In the genomic region with DNA sequence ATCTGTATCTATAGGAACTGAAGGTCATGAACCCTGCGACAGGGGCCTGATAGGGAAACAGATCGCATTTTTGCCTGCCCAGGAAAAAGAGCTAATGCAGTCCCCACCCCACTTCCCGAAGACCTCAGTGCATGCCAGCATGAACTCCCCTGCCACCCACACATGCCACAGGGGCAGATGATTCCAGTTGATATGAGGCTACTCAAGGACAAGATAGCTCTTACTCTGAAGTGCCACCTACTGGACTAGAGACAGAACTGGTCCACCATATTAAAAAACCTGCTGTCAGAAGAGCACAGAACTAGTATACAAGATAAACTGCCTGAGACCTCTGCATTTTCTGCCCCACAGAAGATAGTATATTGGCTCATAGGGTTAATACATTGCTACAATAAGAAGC, we compare ENCODE assay signal across 14 cellular contexts.
A peak's percentile ranks its signal among the peaks of the same experiment; 100 is the strongest.
DNase-seq lines count a peak whose midpoint lies in the region; ATAC-seq and TF ChIP-seq lines count a peak whose summit lies in the region.
"Had no signal": no experiment of that assay in that cellular context is flagged by ENCODE, and none has a peak within 500 bp of the region (broad histone marks: within the 10 kb centered on the region; RNA-seq: fewer than 3 reads in every experiment).

No MANE protein-coding gene starts in this region.

- POLR2A ChIA-PET in WTC11 (lab: Charles Lee), result no interaction called here
- POLR2A ChIA-PET in CD8-positive, alpha-beta memory T cell (lab: Charles Lee), result no interaction called here
- POLR2A ChIA-PET in CD4-positive, alpha-beta memory T cell (lab: Charles Lee; ENCODE audit: partially characterized antibody), result no interaction called here

- peak; percentile 74 for TF ChIP-seq CTCF in 22Rv1 (IDR thresholded peaks at IDR 0.05)
- peak; percentile 58 for TF ChIP-seq CTCF in GM12873 (IDR thresholded peaks at IDR 0.05; ENCODE audit: insufficient read depth, low read depth, low read length, missing control alignments)
- TF ChIP-seq CTCF in WTC11 (IDR thresholded peaks at IDR 0.05), result no peak
- TF ChIP-seq CTCF in osteoblast (IDR thresholded peaks at IDR 0.05; ENCODE audit: extremely low read depth, low read depth, low read length), result no peak
- no peak for TF ChIP-seq CTCF in mucosa of descending colon (IDR thresholded peaks at IDR 0.05)

- no peaks in the 10 kb centered on the region for H4K20me1 ChIP-seq in osteoblast (ENCODE audit: insufficient read depth, low read length)
- H4K20me1 ChIP-seq: BLaER1 treated with 17β-estradiol and CSF1 and Interleukin-3, amounts not matched to agents 10 nM and 100 nM had no signal

- DNase-seq in KBM-7 (peak; percentile 35), WTC11 (ENCODE audit: low spot score) (peak; percentile 10), osteoblast (ENCODE audit: insufficient read length, low spot score, missing footprints) (no peak), mucosa of descending colon (no peak)
- DNase-seq in CD8-positive, alpha-beta memory T cell, result no peak
- DNase-seq in CD4-positive, alpha-beta memory T cell, result no peak
- DNase-seq: activated CD4-positive, alpha-beta T cell treated with anti-CD3 and anti-CD28 coated beads, Interleukin-2, amount 10 ng/mL, durations not matched to agents 24 days and 14 days; retina; uterus had no signal

- intact Hi-C loops in CD4-positive, alpha-beta memory T cell (cut with micrococcal nuclease), result no loop called here
- intact Hi-C loops in mucosa of descending colon (cut with DNase I, micrococcal nuclease), result no loop called here

- no peaks in the 10 kb centered on the region for H3K36me3 Mint-ChIP-seq in WTC11
- H3K36me3 Mint-ChIP-seq in CD8-positive, alpha-beta memory T cell, result no peaks in the 10 kb centered on the region
- no peaks in the 10 kb centered on the region for H3K36me3 Mint-ChIP-seq in CD4-positive, alpha-beta memory T cell

- no peaks in the 10 kb centered on the region for H3K4me1 ChIP-seq in CD8-positive, alpha-beta memory T cell (ENCODE audit: insufficient read depth, low read length)
- no peaks in the 10 kb centered on the region for H3K4me1 ChIP-seq in osteoblast (ENCODE audit: insufficient read depth, low read length)
- H3K4me1 ChIP-seq in CD4-positive, alpha-beta memory T cell (ENCODE audit: insufficient read depth, low read length), result no peaks in the 10 kb centered on the region
- H3K4me1 ChIP-seq in mucosa of descending colon (ENCODE audit: low read depth), result no peaks in the 10 kb centered on the region
- H3K4me1 ChIP-seq: BLaER1 treated with 17β-estradiol and CSF1 and Interleukin-3, amounts not matched to agents 10 nM and 100 nM; uterus had no signal

- H3K9me3 Mint-ChIP-seq in WTC11, result peaks cover 2% of the 10 kb centered on the region; the same call in 1 of the 2 replicates
- H3K9me3 Mint-ChIP-seq in CD8-positive, alpha-beta memory T cell, result peaks cover 5 to 14% (median 9%) of the 10 kb centered on the region in 5 donors
- peaks cover 0 to 17% (median 9%) of the 10 kb centered on the region in 8 donors for H3K9me3 Mint-ChIP-seq in CD4-positive, alpha-beta memory T cell
- H3K9me3 Mint-ChIP-seq: activated CD4-positive, alpha-beta T cell treated with anti-CD3 and anti-CD28 coated beads, Interleukin-2, amount 10 ng/mL, durations not matched to agents 24 days and 14 days had no signal

- no peak overlapping the region for H3K27ac Mint-ChIP-seq in WTC11
- H3K27ac Mint-ChIP-seq in CD8-positive, alpha-beta memory T cell, result no peak overlapping the region
- H3K27ac Mint-ChIP-seq in CD4-positive, alpha-beta memory T cell, result no peak overlapping the region
- H3K27ac Mint-ChIP-seq: activated CD4-positive, alpha-beta T cell treated with anti-CD3 and anti-CD28 coated beads, Interleukin-2, amount 10 ng/mL, durations not matched to agents 24 days and 14 days; activated naive CD4-positive, alpha-beta T cell treated with anti-CD3 and anti-CD28 coated beads, Interleukin-2, amount 50 U/mL, for 24 hours had no signal

- ATAC-seq in WTC11 (peak; percentile 86), mucosa of descending colon (no peak)
- ATAC-seq: Right ventricle myocardium inferior had no signal

- CTCF ChIA-PET in WTC11 (lab: Charles Lee), result interaction anchor here (0.7 to 3.3 kb wide), 10 partner anchors 11 to 1535 kb away, joined by 3 to 21 read pairs (median 3); a partner anchor contains a TSS
- CTCF ChIA-PET in CD8-positive, alpha-beta memory T cell (lab: Charles Lee), result no interaction called here
- CTCF ChIA-PET in CD4-positive, alpha-beta memory T cell (lab: Charles Lee; ENCODE audit: partially characterized antibody), result no interaction called here

- H3K27ac ChIP-seq in 22Rv1 (no peak overlapping the region), osteoblast (ENCODE audit: low read depth, low read length) (no peak overlapping the region)
- H3K27ac ChIP-seq in CD8-positive, alpha-beta memory T cell (ENCODE audit: low read depth, low read length), result no peak overlapping the region
- no peak overlapping the region for H3K27ac ChIP-seq in CD4-positive, alpha-beta memory T cell (ENCODE audit: low read depth, low read length)
- H3K27ac ChIP-seq: BLaER1 treated with 17β-estradiol and CSF1 and Interleukin-3, amounts not matched to agents 10 nM and 100 nM; uterus had no signal

- no peaks in the 10 kb centered on the region for H3K27me3 ChIP-seq in CD8-positive, alpha-beta memory T cell (ENCODE audit: insufficient read depth, low read length, poor library complexity, severe bottlenecking)
- H3K27me3 ChIP-seq in osteoblast (ENCODE audit: insufficient read depth, low read length), result no peaks in the 10 kb centered on the region
- no peaks in the 10 kb centered on the region for H3K27me3 ChIP-seq in CD4-positive, alpha-beta memory T cell (ENCODE audit: insufficient read depth, low read length)
- H3K27me3 ChIP-seq: BLaER1 treated with 17β-estradiol and CSF1 and Interleukin-3, amounts not matched to agents 10 nM and 100 nM; uterus had no signal

- no peaks in the 10 kb centered on the region for H3K79me2 ChIP-seq in osteoblast (ENCODE audit: insufficient read depth, low read length)

- H2AFZ ChIP-seq in osteoblast (ENCODE audit: low read length), result no peak overlapping the region

- no peak overlapping the region for H3K4me3 Mint-ChIP-seq in WTC11
- H3K4me3 Mint-ChIP-seq in CD8-positive, alpha-beta memory T cell, result no peak overlapping the region
- H3K4me3 Mint-ChIP-seq in CD4-positive, alpha-beta memory T cell, result no peak overlapping the region
- H3K4me3 Mint-ChIP-seq: activated CD4-positive, alpha-beta T cell treated with anti-CD3 and anti-CD28 coated beads, Interleukin-2, amount 10 ng/mL, durations not matched to agents 24 days and 14 days; activated naive CD4-positive, alpha-beta T cell treated with anti-CD3 and anti-CD28 coated beads, Interleukin-2, amount 50 U/mL, for 24 hours had no signal

- no peaks in the 10 kb centered on the region for H3K36me3 ChIP-seq in CD8-positive, alpha-beta memory T cell (ENCODE audit: insufficient read depth, low read length)
- H3K36me3 ChIP-seq in osteoblast (ENCODE audit: insufficient read depth, low read length) (no peaks in the 10 kb centered on the region), mucosa of descending colon (ENCODE audit: low read depth) (no peaks in the 10 kb centered on the region)
- H3K36me3 ChIP-seq in CD4-positive, alpha-beta memory T cell (ENCODE audit: insufficient read depth, low read length), result no peaks in the 10 kb centered on the region
- H3K36me3 ChIP-seq: BLaER1 treated with 17β-estradiol and CSF1 and Interleukin-3, amounts not matched to agents 10 nM and 100 nM; uterus had no signal

- no peak overlapping the region for H3K4me2 ChIP-seq in osteoblast (ENCODE audit: insufficient read depth, low read length)
- H3K4me2 ChIP-seq: BLaER1 treated with 17β-estradiol and CSF1 and Interleukin-3, amounts not matched to agents 10 nM and 100 nM had no signal

- H3K4me3 ChIP-seq in CD8-positive, alpha-beta memory T cell (ENCODE audit: low read length), result no peak overlapping the region
- H3K4me3 ChIP-seq in osteoblast (ENCODE audit: insufficient read depth, low read length), result no peak overlapping the region
- H3K4me3 ChIP-seq in CD4-positive, alpha-beta memory T cell (ENCODE audit: low read length in 2 of 2), result no peak overlapping the region
- no peak overlapping the region for H3K4me3 ChIP-seq in mucosa of descending colon
- H3K4me3 ChIP-seq: BLaER1 treated with 17β-estradiol and CSF1 and Interleukin-3, amounts not matched to agents 10 nM and 100 nM; uterus had no signal

- in situ Hi-C loops in KBM-7 (cut with MboI; ENCODE audit: low pct_unique_long_range_greater_than_20kb, low sequenced_read_pairs), result no loop called here

- H3K9me3 ChIP-seq in CD8-positive, alpha-beta memory T cell (ENCODE audit: low read length), result no peaks in the 10 kb centered on the region
- H3K9me3 ChIP-seq in osteoblast (ENCODE audit: low read depth, low read length) (no peaks in the 10 kb centered on the region), mucosa of descending colon (peaks cover 6% of the 10 kb centered on the region)
- no peaks in the 10 kb centered on the region for H3K9me3 ChIP-seq in CD4-positive, alpha-beta memory T cell (ENCODE audit: control insufficient read depth in 1 of 2, low read length in 2 of 2)
- H3K9me3 ChIP-seq: uterus had no signal

- no peaks in the 10 kb centered on the region for H3K27me3 Mint-ChIP-seq in WTC11 (ENCODE audit: low read depth)
- no peaks in the 10 kb centered on the region for H3K27me3 Mint-ChIP-seq in CD8-positive, alpha-beta memory T cell
- peaks cover 0 to 4% of the 10 kb centered on the region in 2 donors for H3K27me3 Mint-ChIP-seq in CD4-positive, alpha-beta memory T cell
- H3K27me3 Mint-ChIP-seq: activated CD4-positive, alpha-beta T cell treated with anti-CD3 and anti-CD28 coated beads, Interleukin-2, amount 10 ng/mL, durations not matched to agents 24 days and 14 days had no signal

- peaks cover 7% of the 10 kb centered on the region for H3K4me1 Mint-ChIP-seq in WTC11
- H3K4me1 Mint-ChIP-seq in CD8-positive, alpha-beta memory T cell, result no peaks in the 10 kb centered on the region
- no peaks in the 10 kb centered on the region for H3K4me1 Mint-ChIP-seq in CD4-positive, alpha-beta memory T cell
- H3K4me1 Mint-ChIP-seq: activated CD4-positive, alpha-beta T cell treated with anti-CD3 and anti-CD28 coated beads, Interleukin-2, amount 10 ng/mL, durations not matched to agents 24 days and 14 days; activated naive CD4-positive, alpha-beta T cell treated with anti-CD3 and anti-CD28 coated beads, Interleukin-2, amount 50 U/mL, for 24 hours had no signal

Comparison
In these comparisons a context has a peak if more than half of its experiments do, and no peak if none do; other contexts are left out.
1. CTCF ChIP-seq: peak in 22Rv1 (single experiment) and GM12873 (single experiment); none in WTC11 (single experiment), osteoblast (single experiment) and mucosa of descending colon (single experiment).
2. DNase-seq: peak in KBM-7 (single experiment) and WTC11 (single experiment); none in CD8-positive, alpha-beta memory T cell (0 of 5), osteoblast (single experiment), CD4-positive, alpha-beta memory T cell (0 of 5) and mucosa of descending colon (0 of 3).